In genomic region chr6:31540640-31541039, GRCh38 we compare ENCODE assay signal across 8 cellular contexts. TPM values are rescaled to one million over a fixed set of nuclear protein-coding genes. Genes with fewer than 3 reads are reported as not detected.
DNase-seq lines count a peak whose midpoint lies in the region; ATAC-seq and TF ChIP-seq lines count a peak whose summit lies in the region.

No MANE protein-coding gene starts in this region.

- H3K36me3 Mint-ChIP-seq in CD8-positive, alpha-beta T cell: peaks cover 54% of the 10 kb centered on the region
- H3K36me3 Mint-ChIP-seq in osteocyte (ENCODE audit: unreplicated experiment): peaks cover 39% of the 10 kb centered on the region

- POLR2A ChIA-PET in CD8-positive, alpha-beta T cell (lab: Charles Lee): interaction anchor here (1.0 to 2.8 kb wide), 22 partner anchors 11 to 655 kb away, joined by 3 to 41 read pairs (median 4); partner anchors contain the start of genes C6orf47, EHMT2, GPANK1 and LTB
- POLR2A ChIA-PET in Panc1 (lab: Charles Lee): interaction anchor here (0.6 to 1.5 kb wide), 6 partner anchors 43 to 627 kb away, joined by 3 to 15 read pairs (median 5); no protein-coding TSS in a partner anchor

- no peaks in the 10 kb centered on the region for H3K9me3 Mint-ChIP-seq in CD8-positive, alpha-beta T cell
- no peaks in the 10 kb centered on the region for H3K9me3 Mint-ChIP-seq in osteocyte (ENCODE audit: unreplicated experiment)

- no peak for TF ChIP-seq CTCF in CD8-positive, alpha-beta T cell (IDR thresholded peaks at IDR 0.05)
- no peak for TF ChIP-seq CTCF in Panc1 (IDR thresholded peaks at IDR 0.05)
- TF ChIP-seq CTCF in epithelial cell of proximal tubule (conservative IDR thresholded peaks at IDR 0.05; ENCODE audit: low read depth, low read length): no peak
- TF ChIP-seq CTCF in osteocyte (IDR thresholded peaks at IDR 0.05): no peak

- intact Hi-C loops in CD8-positive, alpha-beta T cell (cut with DNase I, micrococcal nuclease): loop anchor here (1.0 to 10.0 kb wide), 10 partner anchors 42 to 1476 kb away; partner anchors contain the start of genes CLIC1 (in 2 of the 2), EHMT2 (in 1 of the 2), MICB (in 1 of the 2) and NEU1 (in 1 of the 2)
- intact Hi-C loops in Panc1 (cut with micrococcal nuclease; ENCODE audit: unreplicated experiment): loop anchor here (2.0 kb wide), 1 partner anchor 48 kb away; no protein-coding TSS in a partner anchor

- DNase-seq in CD8-positive, alpha-beta T cell: no peak
- DNase-seq in Panc1 (ENCODE audit: low read depth, low spot score) (no peak), epithelial cell of proximal tubule (ENCODE audit: low read depth) (no peak), osteocyte (ENCODE audit: extremely low spot score, unreplicated experiment) (no peak), SHP77 treated with DMSO at 0.1 percent for 48 hours (lab: John Stamatoyannopoulos, UW) (no peak), DMS 273 (lab: John Stamatoyannopoulos, UW; ENCODE audit: unreplicated experiment) (no peak)

- in situ Hi-C loops in Panc1 (cut with HindIII; ENCODE audit: low pct_unique_long_range_greater_than_20kb, low sequenced_read_pairs): no loop called here

- no peaks in the 10 kb centered on the region for H3K9me3 ChIP-seq in CD8-positive, alpha-beta T cell (ENCODE audit: low read length)
- no peaks in the 10 kb centered on the region for H3K9me3 ChIP-seq in Panc1 (ENCODE audit: control insufficient read depth, insufficient read depth, low read depth, low read length)

- BruUV-seq in Panc1 (replicated peaks; lab: Mats Ljungman, UMichigan): no TSS peak

- H3K27ac ChIP-seq in CD8-positive, alpha-beta T cell (ENCODE audit: low read depth, low read length): peak overlapping the region; percentile 95
- peak overlapping the region; percentile 97 for H3K27ac ChIP-seq in Panc1 (ENCODE audit: low read length)

- peaks cover 61% of the 10 kb centered on the region for H3K4me1 Mint-ChIP-seq in CD8-positive, alpha-beta T cell (ENCODE audit: low read depth)
- H3K4me1 Mint-ChIP-seq in osteocyte (ENCODE audit: unreplicated experiment): peaks cover 38% of the 10 kb centered on the region

- H3K4me1 ChIP-seq in CD8-positive, alpha-beta T cell (ENCODE audit: insufficient read depth, low read length): peaks cover 39% of the 10 kb centered on the region
- H3K4me1 ChIP-seq in Panc1 (ENCODE audit: control insufficient read depth, insufficient read depth, low read length): peaks cover 19% of the 10 kb centered on the region

- peaks cover 30% of the 10 kb centered on the region for H3K36me3 ChIP-seq in CD8-positive, alpha-beta T cell (ENCODE audit: insufficient read depth, low read length)
- H3K36me3 ChIP-seq in Panc1 (ENCODE audit: control insufficient read depth, insufficient read depth, low read length): peaks cover 29% of the 10 kb centered on the region

- H3K27me3 ChIP-seq in CD8-positive, alpha-beta T cell (ENCODE audit: insufficient read depth, low read length): no peaks in the 10 kb centered on the region
- no peaks in the 10 kb centered on the region for H3K27me3 ChIP-seq in Panc1 (ENCODE audit: control insufficient read depth, insufficient read depth, low read length)

- peak overlapping the region; percentile 86 for H3K4me3 ChIP-seq in CD8-positive, alpha-beta T cell (ENCODE audit: low read depth, low read length)
- H3K4me3 ChIP-seq in Panc1 (ENCODE audit: low read depth in 2 of 2, low read length in 2 of 2): peak overlapping the region; percentile 54 to 98
- peak overlapping the region; percentile 84 for H3K4me3 ChIP-seq in epithelial cell of proximal tubule (ENCODE audit: low read depth, low read length)

- no peak for ATAC-seq in CD8-positive, alpha-beta T cell
- ATAC-seq in Panc1 (no peak), GM19397 (IDR thresholded peaks at IDR 0.05; ENCODE audit: unreplicated experiment) (no peak), HG03521 (IDR thresholded peaks at IDR 0.05; ENCODE audit: unreplicated experiment) (no peak)

- peak overlapping the region; percentile 98 for H3K4me3 Mint-ChIP-seq in CD8-positive, alpha-beta T cell
- H3K4me3 Mint-ChIP-seq in osteocyte (ENCODE audit: unreplicated experiment): peak overlapping the region; percentile 96

- CTCF ChIA-PET in CD8-positive, alpha-beta T cell (lab: Charles Lee): interaction anchor here (0.9 to 17.2 kb wide), 10 partner anchors 9 to 189 kb away, joined by 3 to 660 read pairs (median 6); partner anchors contain the start of genes LST1, LTB, MCCD1 and NCR3
- CTCF ChIA-PET in Panc1 (lab: Charles Lee): no interaction called here

- peak overlapping the region; percentile 100 for H3K27ac Mint-ChIP-seq in CD8-positive, alpha-beta T cell
- H3K27ac Mint-ChIP-seq in osteocyte (ENCODE audit: unreplicated experiment): peak overlapping the region; percentile 99

- no peaks in the 10 kb centered on the region for H3K27me3 Mint-ChIP-seq in CD8-positive, alpha-beta T cell (ENCODE audit: low read depth)
- no peaks in the 10 kb centered on the region for H3K27me3 Mint-ChIP-seq in osteocyte (ENCODE audit: unreplicated experiment)

RNA-seq across cellular contexts. Expression of gene DDX39B, which starts 1.2 kb away (rescaled TPM):
- total RNA-seq in CD8-positive, alpha-beta T cell: 100 to 1,000 TPM; 483 to 518 TPM
- total RNA-seq in Panc1 (2021; ENCODE audit: unreplicated experiment) (401 TPM), epithelial cell of proximal tubule (304 and 669 TPM in 2 replicates), osteocyte (315 and 331 TPM in 2 replicates)
- polyA plus RNA-seq in Panc1 (2012; ENCODE audit: insufficient read length): 382 TPM

RNA-seq across cellular contexts. Expression of gene ATP6V1G2, which starts 5.8 kb away (rescaled TPM):
- total RNA-seq in CD8-positive, alpha-beta T cell: 1 to 10 TPM; 1.3 to 3.0 TPM
- total RNA-seq in Panc1 (2021; ENCODE audit: unreplicated experiment) (0.98 TPM), epithelial cell of proximal tubule (0.14 and 0.52 TPM in 2 replicates), osteocyte (8.8 and 9.0 TPM in 2 replicates)
- polyA plus RNA-seq in Panc1 (2012; ENCODE audit: insufficient read length): 1.2 TPM

RNA-seq across cellular contexts. Expression of gene NFKBIL1, which starts 6.8 kb away (rescaled TPM):
- total RNA-seq in CD8-positive, alpha-beta T cell: 1 to 10 TPM; 6.1 to 7.0 TPM
- 27.9 TPM for total RNA-seq in Panc1 (2021; ENCODE audit: unreplicated experiment)
- 36.1 TPM for polyA plus RNA-seq in Panc1 (2012; ENCODE audit: insufficient read length)
- total RNA-seq in epithelial cell of proximal tubule: 11.8 and 17.8 TPM in 2 replicates
- total RNA-seq in osteocyte: 28.7 and 33.2 TPM in 2 replicates

RNA-seq across cellular contexts. Expression of gene MCCD1, which starts 11.9 kb away (rescaled TPM):
- total RNA-seq in CD8-positive, alpha-beta T cell: not detected
- total RNA-seq in Panc1 (2021; ENCODE audit: unreplicated experiment) (not detected), epithelial cell of proximal tubule (not detected in 2 replicates), osteocyte (not detected in 2 replicates)
- 0.23 TPM for polyA plus RNA-seq in Panc1 (2012; ENCODE audit: insufficient read length)

RNA-seq across cellular contexts. Expression of gene LTA, which starts 31.4 kb away (rescaled TPM):
- total RNA-seq in CD8-positive, alpha-beta T cell: 10 to 100 TPM; 17.1 to 17.2 TPM
- total RNA-seq in Panc1 (2021; ENCODE audit: unreplicated experiment): 0.72 TPM
- polyA plus RNA-seq in Panc1 (2012; ENCODE audit: insufficient read length): not detected
- total RNA-seq in epithelial cell of proximal tubule: not detected in 2 replicates
- total RNA-seq in osteocyte: not detected in 2 replicates
